1 cellular context compared by ENCODE assay signal in the genomic region with DNA sequence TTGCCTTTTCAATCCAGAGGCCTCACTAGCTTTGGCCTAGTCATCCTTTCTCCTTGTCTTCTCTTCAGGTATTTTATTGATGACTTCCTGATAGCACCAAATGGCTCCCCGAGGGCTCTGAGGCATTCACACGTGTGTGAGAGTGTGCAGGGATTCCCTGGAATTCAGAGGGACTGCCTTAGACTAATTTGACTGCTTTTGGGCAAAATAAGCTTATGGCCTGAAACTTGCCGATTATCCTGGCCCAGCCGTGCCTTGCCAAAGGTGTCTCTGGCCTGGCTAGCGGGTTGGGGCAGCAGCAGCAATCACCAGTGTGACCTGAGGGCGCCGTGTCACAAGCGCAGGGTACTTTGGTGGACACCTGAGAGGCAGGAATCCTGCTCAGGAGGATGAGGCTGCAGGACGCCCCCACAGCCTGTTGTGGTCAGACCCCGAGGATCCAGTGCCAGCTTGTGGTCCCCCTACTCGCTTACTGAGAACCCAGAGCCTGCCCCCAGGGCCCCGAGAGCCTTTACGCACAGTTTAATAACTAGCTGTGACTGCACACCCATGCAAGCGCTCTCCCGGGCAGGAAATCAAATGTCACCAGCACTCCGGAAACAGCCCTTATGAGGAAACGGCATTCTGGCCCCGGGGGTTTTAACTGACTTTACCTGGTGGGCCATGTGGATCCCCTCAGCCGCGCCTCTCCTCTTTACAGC.
TF ChIP-seq lines count a peak whose summit lies in the region.

No MANE protein-coding gene starts in this region.

TF ChIP-seq in GM23338, 12 proteins besides CTCF, POLR2A, EP300 and RAD21 (continued from another document):
- TF ChIP-seq, protein P1, sequence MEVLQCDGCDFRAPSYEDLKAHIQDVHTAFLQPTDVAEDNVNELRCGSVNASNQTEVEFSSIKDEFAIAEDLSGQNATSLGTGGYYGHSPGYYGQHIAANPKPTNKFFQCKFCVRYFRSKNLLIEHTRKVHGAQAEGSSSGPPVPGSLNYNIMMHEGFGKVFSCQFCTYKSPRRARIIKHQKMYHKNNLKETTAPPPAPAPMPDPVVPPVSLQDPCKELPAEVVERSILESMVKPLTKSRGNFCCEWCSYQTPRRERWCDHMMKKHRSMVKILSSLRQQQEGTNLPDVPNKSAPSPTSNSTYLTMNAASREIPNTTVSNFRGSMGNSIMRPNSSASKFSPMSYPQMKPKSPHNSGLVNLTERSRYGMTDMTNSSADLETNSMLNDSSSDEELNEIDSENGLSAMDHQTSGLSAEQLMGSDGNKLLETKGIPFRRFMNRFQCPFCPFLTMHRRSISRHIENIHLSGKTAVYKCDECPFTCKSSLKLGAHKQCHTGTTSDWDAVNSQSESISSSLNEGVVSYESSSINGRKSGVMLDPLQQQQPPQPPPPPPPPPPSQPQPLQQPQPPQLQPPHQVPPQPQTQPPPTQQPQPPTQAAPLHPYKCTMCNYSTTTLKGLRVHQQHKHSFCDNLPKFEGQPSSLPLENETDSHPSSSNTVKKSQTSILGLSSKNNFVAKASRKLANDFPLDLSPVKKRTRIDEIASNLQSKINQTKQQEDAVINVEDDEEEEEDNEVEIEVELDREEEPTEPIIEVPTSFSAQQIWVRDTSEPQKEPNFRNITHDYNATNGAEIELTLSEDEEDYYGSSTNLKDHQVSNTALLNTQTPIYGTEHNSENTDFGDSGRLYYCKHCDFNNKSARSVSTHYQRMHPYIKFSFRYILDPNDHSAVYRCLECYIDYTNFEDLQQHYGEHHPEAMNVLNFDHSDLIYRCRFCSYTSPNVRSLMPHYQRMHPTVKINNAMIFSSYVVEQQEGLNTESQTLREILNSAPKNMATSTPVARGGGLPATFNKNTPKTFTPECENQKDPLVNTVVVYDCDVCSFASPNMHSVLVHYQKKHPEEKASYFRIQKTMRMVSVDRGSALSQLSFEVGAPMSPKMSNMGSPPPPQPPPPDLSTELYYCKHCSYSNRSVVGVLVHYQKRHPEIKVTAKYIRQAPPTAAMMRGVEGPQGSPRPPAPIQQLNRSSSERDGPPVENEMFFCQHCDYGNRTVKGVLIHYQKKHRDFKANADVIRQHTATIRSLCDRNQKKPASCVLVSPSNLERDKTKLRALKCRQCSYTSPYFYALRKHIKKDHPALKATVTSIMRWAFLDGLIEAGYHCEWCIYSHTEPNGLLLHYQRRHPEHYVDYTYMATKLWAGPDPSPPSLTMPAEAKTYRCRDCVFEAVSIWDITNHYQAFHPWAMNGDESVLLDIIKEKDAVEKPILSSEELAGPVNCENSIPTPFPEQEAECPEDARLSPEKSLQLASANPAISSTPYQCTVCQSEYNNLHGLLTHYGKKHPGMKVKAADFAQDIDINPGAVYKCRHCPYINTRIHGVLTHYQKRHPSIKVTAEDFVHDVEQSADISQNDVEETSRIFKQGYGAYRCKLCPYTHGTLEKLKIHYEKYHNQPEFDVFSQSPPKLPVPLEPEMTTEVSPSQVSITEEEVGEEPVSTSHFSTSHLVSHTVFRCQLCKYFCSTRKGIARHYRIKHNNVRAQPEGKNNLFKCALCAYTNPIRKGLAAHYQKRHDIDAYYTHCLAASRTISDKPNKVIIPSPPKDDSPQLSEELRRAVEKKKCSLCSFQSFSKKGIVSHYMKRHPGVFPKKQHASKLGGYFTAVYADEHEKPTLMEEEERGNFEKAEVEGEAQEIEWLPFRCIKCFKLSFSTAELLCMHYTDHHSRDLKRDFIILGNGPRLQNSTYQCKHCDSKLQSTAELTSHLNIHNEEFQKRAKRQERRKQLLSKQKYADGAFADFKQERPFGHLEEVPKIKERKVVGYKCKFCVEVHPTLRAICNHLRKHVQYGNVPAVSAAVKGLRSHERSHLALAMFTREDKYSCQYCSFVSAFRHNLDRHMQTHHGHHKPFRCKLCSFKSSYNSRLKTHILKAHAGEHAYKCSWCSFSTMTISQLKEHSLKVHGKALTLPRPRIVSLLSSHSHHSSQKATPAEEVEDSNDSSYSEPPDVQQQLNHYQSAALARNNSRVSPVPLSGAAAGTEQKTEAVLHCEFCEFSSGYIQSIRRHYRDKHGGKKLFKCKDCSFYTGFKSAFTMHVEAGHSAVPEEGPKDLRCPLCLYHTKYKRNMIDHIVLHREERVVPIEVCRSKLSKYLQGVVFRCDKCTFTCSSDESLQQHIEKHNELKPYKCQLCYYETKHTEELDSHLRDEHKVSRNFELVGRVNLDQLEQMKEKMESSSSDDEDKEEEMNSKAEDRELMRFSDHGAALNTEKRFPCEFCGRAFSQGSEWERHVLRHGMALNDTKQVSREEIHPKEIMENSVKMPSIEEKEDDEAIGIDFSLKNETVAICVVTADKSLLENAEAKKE (CRISPR knock-in tag; IDR thresholded peaks at IDR 0.05): no peak
- no peak for TF ChIP-seq ZNF331 (CRISPR knock-in tag; IDR thresholded peaks at IDR 0.05; ENCODE audit: low read depth)
- no peak for TF ChIP-seq EZH2phosphoT487 (IDR thresholded peaks at IDR 0.05; ENCODE audit: unreplicated experiment)
- TF ChIP-seq CREB1 (CRISPR knock-in tag; IDR thresholded peaks at IDR 0.05; ENCODE audit: low read depth): no peak
- TF ChIP-seq EZH2 (IDR thresholded peaks at IDR 0.05; ENCODE audit: low read depth, unreplicated experiment): no peak
- TF ChIP-seq ZNF114 (CRISPR knock-in tag; IDR thresholded peaks at IDR 0.05): no peak
- no peak for TF ChIP-seq STAT1 (IDR thresholded peaks at IDR 0.05; ENCODE audit: unreplicated experiment)
- TF ChIP-seq, protein P2, sequence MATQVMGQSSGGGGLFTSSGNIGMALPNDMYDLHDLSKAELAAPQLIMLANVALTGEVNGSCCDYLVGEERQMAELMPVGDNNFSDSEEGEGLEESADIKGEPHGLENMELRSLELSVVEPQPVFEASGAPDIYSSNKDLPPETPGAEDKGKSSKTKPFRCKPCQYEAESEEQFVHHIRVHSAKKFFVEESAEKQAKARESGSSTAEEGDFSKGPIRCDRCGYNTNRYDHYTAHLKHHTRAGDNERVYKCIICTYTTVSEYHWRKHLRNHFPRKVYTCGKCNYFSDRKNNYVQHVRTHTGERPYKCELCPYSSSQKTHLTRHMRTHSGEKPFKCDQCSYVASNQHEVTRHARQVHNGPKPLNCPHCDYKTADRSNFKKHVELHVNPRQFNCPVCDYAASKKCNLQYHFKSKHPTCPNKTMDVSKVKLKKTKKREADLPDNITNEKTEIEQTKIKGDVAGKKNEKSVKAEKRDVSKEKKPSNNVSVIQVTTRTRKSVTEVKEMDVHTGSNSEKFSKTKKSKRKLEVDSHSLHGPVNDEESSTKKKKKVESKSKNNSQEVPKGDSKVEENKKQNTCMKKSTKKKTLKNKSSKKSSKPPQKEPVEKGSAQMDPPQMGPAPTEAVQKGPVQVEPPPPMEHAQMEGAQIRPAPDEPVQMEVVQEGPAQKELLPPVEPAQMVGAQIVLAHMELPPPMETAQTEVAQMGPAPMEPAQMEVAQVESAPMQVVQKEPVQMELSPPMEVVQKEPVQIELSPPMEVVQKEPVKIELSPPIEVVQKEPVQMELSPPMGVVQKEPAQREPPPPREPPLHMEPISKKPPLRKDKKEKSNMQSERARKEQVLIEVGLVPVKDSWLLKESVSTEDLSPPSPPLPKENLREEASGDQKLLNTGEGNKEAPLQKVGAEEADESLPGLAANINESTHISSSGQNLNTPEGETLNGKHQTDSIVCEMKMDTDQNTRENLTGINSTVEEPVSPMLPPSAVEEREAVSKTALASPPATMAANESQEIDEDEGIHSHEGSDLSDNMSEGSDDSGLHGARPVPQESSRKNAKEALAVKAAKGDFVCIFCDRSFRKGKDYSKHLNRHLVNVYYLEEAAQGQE (IDR thresholded peaks at IDR 0.05; ENCODE audit: unreplicated experiment): no peak
- no peak for TF ChIP-seq JUNB (IDR thresholded peaks at IDR 0.05; ENCODE audit: unreplicated experiment)
- no peak for TF ChIP-seq POLR2AphosphoS5 (IDR thresholded peaks at IDR 0.05; ENCODE audit: low read depth)
- TF ChIP-seq, protein P3, sequence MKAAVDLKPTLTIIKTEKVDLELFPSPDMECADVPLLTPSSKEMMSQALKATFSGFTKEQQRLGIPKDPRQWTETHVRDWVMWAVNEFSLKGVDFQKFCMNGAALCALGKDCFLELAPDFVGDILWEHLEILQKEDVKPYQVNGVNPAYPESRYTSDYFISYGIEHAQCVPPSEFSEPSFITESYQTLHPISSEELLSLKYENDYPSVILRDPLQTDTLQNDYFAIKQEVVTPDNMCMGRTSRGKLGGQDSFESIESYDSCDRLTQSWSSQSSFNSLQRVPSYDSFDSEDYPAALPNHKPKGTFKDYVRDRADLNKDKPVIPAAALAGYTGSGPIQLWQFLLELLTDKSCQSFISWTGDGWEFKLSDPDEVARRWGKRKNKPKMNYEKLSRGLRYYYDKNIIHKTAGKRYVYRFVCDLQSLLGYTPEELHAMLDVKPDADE (IDR thresholded peaks at IDR 0.05): no peak
